ENCODE assay signal across 8 cellular contexts in genomic region chr4:17636696-17637351, GRCh38. TPM values are rescaled to one million over a fixed set of nuclear protein-coding genes. Genes with fewer than 3 reads are reported as not detected.
DNase-seq lines count a peak whose midpoint lies in the region; ATAC-seq and TF ChIP-seq lines count a peak whose summit lies in the region.

No MANE protein-coding gene starts in this region.

- TF ChIP-seq CTCF in AG04449 (IDR thresholded peaks at IDR 0.05; ENCODE audit: insufficient read depth, low read length, missing control alignments) = peak; percentile 80

- intact Hi-C loops in left colon (cut with DNase I, micrococcal nuclease) = loop anchor here in 1 of 2 donors (2.0 kb wide), 1 partner anchor 88 kb away; no protein-coding TSS in a partner anchor

- no peak overlapping the region for H3K4me3 ChIP-seq in AG04449 (ENCODE audit: low read depth, low read length)

- CTCF ChIA-PET in AG04449 (lab: Yijun Ruan, JAX) = interaction anchor here (0.7 to 5.5 kb wide), 24 partner anchors 10 to 958 kb away, joined by 3 to 105 read pairs (median 4); partner anchors contain the start of gene MED28

- POLR2A ChIA-PET in AG04449 (lab: Yijun Ruan, JAX) = no interaction called here

- DNase-seq in AG04449 (ENCODE audit: low read depth, low spot score) = no peak
- peak; percentile 80 for DNase-seq in NCI-H2196 (lab: John Stamatoyannopoulos, UW; ENCODE audit: unreplicated experiment)
- peak; percentile 57 to 68 for DNase-seq in activated CD4-positive, alpha-beta T cell treated with anti-CD3 and anti-CD28 coated beads for 24 hours (ENCODE audit: low read depth in 2 of 2)
- peak; percentile 88 for DNase-seq in cerebellar cortex (ENCODE audit: low spot score)
- peak; percentile 58 to 87 for DNase-seq in left colon
- DNase-seq in stimulated activated CD4-positive, alpha-beta T cell treated with anti-CD3 and anti-CD28 coated beads, Interleukin-4, amount 100 ng/mL, for 1 hour = peak; percentile 73

- ATAC-seq in GM18519 (IDR thresholded peaks at IDR 0.05; ENCODE audit: low FRiP score, unreplicated experiment) (peak; percentile 77), HG03025 (IDR thresholded peaks at IDR 0.05; ENCODE audit: low FRiP score, unreplicated experiment) (peak; percentile 87), left colon (peak; percentile 90)

RNA-seq across cellular contexts. Expression of gene MED28, which starts 22.4 kb away (rescaled TPM):
- 10 to 100 TPM; 31.8 to 32.1 TPM for total RNA-seq in left colon

RNA-seq across cellular contexts. Expression of gene LAP3, which starts 59.8 kb away (rescaled TPM):
- 10 to 100 TPM; 57.5 to 67.4 TPM for total RNA-seq in left colon
